ENCODE assay signal across 6 cellular contexts in genomic region chr5:179467441-179467840, GRCh38.
"Had no signal": no experiment of that assay in that cellular context is flagged by ENCODE, and none has a peak within 500 bp of the region (broad histone marks: within the 10 kb centered on the region; RNA-seq: fewer than 3 reads in every experiment).

No MANE protein-coding gene starts in this region.

- H3K9me3 ChIP-seq: HAP-1 had no signal

- H3K36me3 Mint-ChIP-seq: IgD-negative memory B cell had no signal

- H3K36me3 ChIP-seq: HAP-1 had no signal

- ATAC-seq: HCT116 had no signal

- H3K27ac Mint-ChIP-seq: HFFc6, IgD-negative memory B cell had no signal

- H3K4me1 ChIP-seq: HAP-1 had no signal

- H3K4me3 ChIP-seq: HAP-1 had no signal

- H3K4me3 Mint-ChIP-seq: HFFc6, IgD-negative memory B cell had no signal

- H3K4me1 Mint-ChIP-seq: IgD-negative memory B cell had no signal

- DNase-seq: GOT3, H7, HFFc6 had no signal
